In genomic region chr18:12819822-12820221, GRCh38 we compare ENCODE assay signal across 19 cellular contexts.
DNase-seq lines count a peak whose midpoint lies in the region; ATAC-seq and TF ChIP-seq lines count a peak whose summit lies in the region.
"Had no signal": no experiment of that assay in that cellular context is flagged by ENCODE, and none has a peak within 500 bp of the region (broad histone marks: within the 10 kb centered on the region; RNA-seq: fewer than 3 reads in every experiment).

No MANE protein-coding gene starts in this region.

- H3K27me3 ChIP-seq in KMS-11 (ENCODE audit: insufficient read depth, low read depth): no peaks in the 10 kb centered on the region
- H3K27me3 ChIP-seq in mesendoderm (ENCODE audit: insufficient read depth, low read length, poor library complexity): no peaks in the 10 kb centered on the region
- H3K27me3 ChIP-seq: BE2C had no signal

- peak overlapping the region; percentile 35 for H3K27ac Mint-ChIP-seq in activated CD4-positive, alpha-beta T cell treated with anti-CD3 and anti-CD28 coated beads for 36 hours
- peak overlapping the region; percentile 76 for H3K27ac Mint-ChIP-seq in central memory CD8-positive, alpha-beta T cell (ENCODE audit: low read depth)
- H3K27ac Mint-ChIP-seq: activated naive CD4-positive, alpha-beta T cell treated with anti-CD3 and anti-CD28 coated beads for 36 hours had no signal

- H3K4me3 ChIP-seq in KMS-11 (IDR thresholded peaks at IDR 0.05; ENCODE audit: insufficient read depth, low read depth, low read length) (no peak overlapping the region), mesendoderm (ENCODE audit: low read length) (no peak overlapping the region)
- H3K4me3 ChIP-seq: PC-9, psoas muscle had no signal

- H3K79me2 ChIP-seq in KMS-11 (ENCODE audit: insufficient read depth, low read depth): no peaks in the 10 kb centered on the region
- H3K79me2 ChIP-seq in mesendoderm (ENCODE audit: control insufficient read depth, insufficient read depth, low read length): no peaks in the 10 kb centered on the region

- no peaks in the 10 kb centered on the region for H4K20me1 ChIP-seq in KMS-11 (ENCODE audit: insufficient read depth)

- H3K23ac ChIP-seq in mesendoderm (ENCODE audit: low read length): no peak overlapping the region

- no peaks in the 10 kb centered on the region for H3K27me3 Mint-ChIP-seq in activated CD4-positive, alpha-beta T cell treated with anti-CD3 and anti-CD28 coated beads for 36 hours
- no peaks in the 10 kb centered on the region for H3K27me3 Mint-ChIP-seq in central memory CD8-positive, alpha-beta T cell

- H2BK15ac ChIP-seq in mesendoderm (replicated peaks; ENCODE audit: low read depth): no peak overlapping the region

- H3K4me1 ChIP-seq in KMS-11 (ENCODE audit: low read depth, poor library complexity, severe bottlenecking) (peaks cover 33% of the 10 kb centered on the region), mesendoderm (ENCODE audit: control insufficient read depth, low read depth, low read length) (peaks cover 9% of the 10 kb centered on the region)
- H3K4me1 ChIP-seq: BE2C, psoas muscle had no signal

- intact Hi-C loops in activated CD4-positive, alpha-beta T cell treated with anti-CD3 and anti-CD28 coated beads for 36 hours (cut with DNase I, micrococcal nuclease): no loop called here

- H3K56ac ChIP-seq in mesendoderm (ENCODE audit: low read length): peak overlapping the region; percentile 36

- H3K36me3 Mint-ChIP-seq in activated CD4-positive, alpha-beta T cell treated with anti-CD3 and anti-CD28 coated beads for 36 hours (ENCODE audit: low read depth): peaks cover 51% of the 10 kb centered on the region
- peaks cover 49% of the 10 kb centered on the region for H3K36me3 Mint-ChIP-seq in central memory CD8-positive, alpha-beta T cell (ENCODE audit: insufficient read depth)

- no peak overlapping the region for H3K4ac ChIP-seq in mesendoderm (ENCODE audit: low read depth, low read length)

- no peak overlapping the region for H4K8ac ChIP-seq in mesendoderm (ENCODE audit: low read depth, low read length)

- H3K9ac ChIP-seq in KMS-11: no peak overlapping the region
- peak overlapping the region; percentile 27 for H3K9ac ChIP-seq in mesendoderm (ENCODE audit: low read length)

- no peaks in the 10 kb centered on the region for H3K79me1 ChIP-seq in mesendoderm (ENCODE audit: low read length)

- no peak overlapping the region for H2AK5ac ChIP-seq in mesendoderm (ENCODE audit: low read length)

- H3K4me2 ChIP-seq in KMS-11 (peak overlapping the region; percentile 75; the same call in 1 of the 2 replicates), mesendoderm (ENCODE audit: low read length) (no peak overlapping the region)
- H3K4me2 ChIP-seq: PC-9 had no signal

- POLR2A ChIA-PET in activated CD4-positive, alpha-beta T cell treated with anti-CD3 and anti-CD28 coated beads for 36 hours (lab: Charles Lee): no interaction called here

- CTCF ChIA-PET in activated CD4-positive, alpha-beta T cell treated with anti-CD3 and anti-CD28 coated beads for 36 hours (lab: Charles Lee): no interaction called here

- TF ChIP-seq CTCF in KMS-11 (conservative IDR thresholded peaks at IDR 0.05; ENCODE audit: low read depth, low read length): no peak

- H4K5ac ChIP-seq in mesendoderm (ENCODE audit: low read length): no peak overlapping the region

- no CpG with 5 or more reads among the region's 5 CpGs for WGBS in mesendoderm (ENCODE audit: extremely low coverage, insufficient coverage, low lambda C conversion rate)

- H3K27ac ChIP-seq in KMS-11: peak overlapping the region; percentile 39; the same call in 1 of the 2 replicates
- H3K27ac ChIP-seq in mesendoderm (ENCODE audit: low read depth, low read length): no peak overlapping the region
- H3K27ac ChIP-seq: PC-9, psoas muscle had no signal

- DNase-seq in activated CD4-positive, alpha-beta T cell treated with anti-CD3 and anti-CD28 coated beads for 36 hours: no peak
- DNase-seq in activated CD4-positive, alpha-beta T cell treated with anti-CD3 and anti-CD28 coated beads for 1 hour: no peak
- no peak for DNase-seq in central memory CD8-positive, alpha-beta T cell (ENCODE audit: low spot score in 2 of 2)
- no peak for DNase-seq in mesendoderm
- DNase-seq: activated CD4-positive, CD25-positive, alpha-beta regulatory T cell treated with anti-CD3 and anti-CD28 coated beads, Interleukin-2, amount 50 U/mL, for 72 hours; BE2C; Calu3; islet precursor cell; NCI-H146; NCI-H2171 treated with DMSO at 0.1 percent for 48 hours; NCI-H69; PC-9; psoas muscle; stimulated activated CD4-positive, alpha-beta T cell treated with anti-CD3 and anti-CD28 coated beads, Interleukin-4, amount 100 ng/mL, for 24 hours had no signal

- H3K4me3 Mint-ChIP-seq in activated CD4-positive, alpha-beta T cell treated with anti-CD3 and anti-CD28 coated beads for 36 hours: no peak overlapping the region
- H3K4me3 Mint-ChIP-seq in central memory CD8-positive, alpha-beta T cell: no peak overlapping the region
- H3K4me3 Mint-ChIP-seq: activated naive CD4-positive, alpha-beta T cell treated with anti-CD3 and anti-CD28 coated beads for 36 hours had no signal

- H2BK120ac ChIP-seq in mesendoderm (ENCODE audit: low read depth, low read length): no peak overlapping the region

- H3K36me3 ChIP-seq in KMS-11 (ENCODE audit: insufficient read depth) (no peaks in the 10 kb centered on the region; the same call in 1 of the 2 replicates), mesendoderm (ENCODE audit: control insufficient read depth, insufficient read depth, low read length) (no peaks in the 10 kb centered on the region)
- H3K36me3 ChIP-seq: BE2C had no signal

- peaks cover 25% of the 10 kb centered on the region for H3K4me1 Mint-ChIP-seq in activated CD4-positive, alpha-beta T cell treated with anti-CD3 and anti-CD28 coated beads for 36 hours
- H3K4me1 Mint-ChIP-seq in central memory CD8-positive, alpha-beta T cell: peaks cover 19% of the 10 kb centered on the region

- no peak for ATAC-seq in activated CD4-positive, alpha-beta T cell treated with anti-CD3 and anti-CD28 coated beads for 36 hours
- ATAC-seq in central memory CD8-positive, alpha-beta T cell (replicated peaks; ENCODE audit: extremely low read depth, poor library complexity, severe bottlenecking): no peak
- ATAC-seq in GM18858 (IDR thresholded peaks at IDR 0.05; ENCODE audit: unreplicated experiment) (no peak), HG02571 (IDR thresholded peaks at IDR 0.05; ENCODE audit: unreplicated experiment) (no peak), GM18511 (IDR thresholded peaks at IDR 0.05; ENCODE audit: unreplicated experiment) (no peak)
- ATAC-seq: psoas muscle had no signal

- no peaks in the 10 kb centered on the region for H3K9me3 Mint-ChIP-seq in activated CD4-positive, alpha-beta T cell treated with anti-CD3 and anti-CD28 coated beads for 36 hours (ENCODE audit: low read depth)
- H3K9me3 Mint-ChIP-seq in central memory CD8-positive, alpha-beta T cell: no peaks in the 10 kb centered on the region
- H3K9me3 Mint-ChIP-seq: activated naive CD4-positive, alpha-beta T cell treated with anti-CD3 and anti-CD28 coated beads for 36 hours had no signal

- no peak overlapping the region for H2BK5ac ChIP-seq in mesendoderm (ENCODE audit: low read length)

- no peak overlapping the region for H3K18ac ChIP-seq in mesendoderm (ENCODE audit: low read length)

- no peak overlapping the region for H2AFZ ChIP-seq in KMS-11 (ENCODE audit: low read depth)
- H2AFZ ChIP-seq: PC-9 had no signal
